ENCODE assay signal across 18 cellular contexts in genomic region chr10:131095109-131095580, GRCh38.
A peak's percentile ranks its signal among the peaks of the same experiment; 100 is the strongest.
DNase-seq lines count a peak whose midpoint lies in the region; TF ChIP-seq lines count a peak whose summit lies in the region.
"Had no signal": no experiment of that assay in that cellular context is flagged by ENCODE, and none has a peak within 500 bp of the region (broad histone marks: within the 10 kb centered on the region; RNA-seq: fewer than 3 reads in every experiment).

No MANE protein-coding gene starts in this region.

- peaks cover 25% of the 10 kb centered on the region for H3K79me1 ChIP-seq in trophoblast cell (ENCODE audit: low read length)

- peak overlapping the region; percentile 100 for H2BK12ac ChIP-seq in trophoblast cell (ENCODE audit: low read length)

- peak overlapping the region; percentile 100 for H2AK5ac ChIP-seq in trophoblast cell (ENCODE audit: low read length)

- peak overlapping the region; percentile 32 to 74 (median 55); a peak in 15 of 22 replicates for H3K4me2 ChIP-seq in BLaER1 treated with 17β-estradiol and CSF1 and Interleukin-3, amounts not matched to agents 10 nM and 100 nM
- no peak overlapping the region for H3K4me2 ChIP-seq in trophoblast cell (ENCODE audit: low read length)

- no peak overlapping the region for H3K23ac ChIP-seq in trophoblast cell (ENCODE audit: low read length)

- no peaks in the 10 kb centered on the region for H3K27me3 ChIP-seq in BLaER1 treated with 17β-estradiol and CSF1 and Interleukin-3, amounts not matched to agents 10 nM and 100 nM
- H3K27me3 ChIP-seq in WERI-Rb-1 (ENCODE audit: insufficient read depth, low read depth, severe bottlenecking) (no peaks in the 10 kb centered on the region), iPS-20b (ENCODE audit: insufficient read depth, low read length) (no peaks in the 10 kb centered on the region), trophoblast cell (ENCODE audit: insufficient read depth, low read length) (no peaks in the 10 kb centered on the region)
- H3K27me3 ChIP-seq: body of pancreas, colonic mucosa, MG63 had no signal

- H4K8ac ChIP-seq in trophoblast cell (ENCODE audit: low read depth, low read length) = peak overlapping the region; percentile 98

- 0 out of 22 replicates have a peak overlapping the region, but pooled peaks of 2 of the 11 experiments have one; percentile 1 to 8 for H3K9ac ChIP-seq in BLaER1 treated with 17β-estradiol and CSF1 and Interleukin-3, amounts not matched to agents 10 nM and 100 nM
- no peak overlapping the region for H3K9ac ChIP-seq in iPS-20b (ENCODE audit: low read depth, low read length)
- H3K9ac ChIP-seq in trophoblast cell (ENCODE audit: low read length) = no peak overlapping the region

- H3K4ac ChIP-seq in trophoblast cell (ENCODE audit: low read depth, low read length) = peak overlapping the region; percentile 96

- peak overlapping the region; percentile 100 for H4K91ac ChIP-seq in trophoblast cell (ENCODE audit: low read depth, low read length)

- TF ChIP-seq CTCF in WERI-Rb-1 (IDR thresholded peaks at IDR 0.05; ENCODE audit: low read depth, low read length) = no peak

- peak overlapping the region in 8 of 11 experiments; percentile 15 to 58 (median 48); a peak in 10 of 22 replicates for H3K27ac ChIP-seq in BLaER1 treated with 17β-estradiol and CSF1 and Interleukin-3, amounts not matched to agents 10 nM and 100 nM
- peak overlapping the region; percentile 67 for H3K27ac ChIP-seq in WERI-Rb-1
- peak overlapping the region; percentile 77 for H3K27ac ChIP-seq in iPS-20b (ENCODE audit: low read length)
- peak overlapping the region; percentile 96 for H3K27ac ChIP-seq in trophoblast cell (ENCODE audit: low read depth, low read length)
- H3K27ac ChIP-seq: colonic mucosa, HL-60 had no signal

- no peak overlapping the region for H3K4me3 ChIP-seq in BLaER1 treated with 17β-estradiol and CSF1 and Interleukin-3, amounts not matched to agents 10 nM and 100 nM
- H3K4me3 ChIP-seq in WERI-Rb-1 (ENCODE audit: low read depth, low read length) (no peak overlapping the region), iPS-20b (ENCODE audit: low read length) (no peak overlapping the region), trophoblast cell (ENCODE audit: low read depth, low read length) (no peak overlapping the region)
- H3K4me3 ChIP-seq: body of pancreas, colonic mucosa, MG63 had no signal

- H3K36me3 ChIP-seq in BLaER1 treated with 17β-estradiol and CSF1 and Interleukin-3, amounts not matched to agents 10 nM and 100 nM = peaks cover 0 to 5% (median 0%) of the 10 kb centered on the region in 11 experiments; a peak in 1 of 22 replicates
- H3K36me3 ChIP-seq in WERI-Rb-1 (no peaks in the 10 kb centered on the region), iPS-20b (ENCODE audit: insufficient read depth, low read depth, low read length) (no peaks in the 10 kb centered on the region), trophoblast cell (ENCODE audit: control insufficient read depth in 1 of 2, insufficient read depth in 2 of 2, low read length in 2 of 2) (peaks cover 2% of the 10 kb centered on the region in 2 experiments)
- H3K36me3 ChIP-seq: colonic mucosa, MG63 had no signal

- peaks cover 9% of the 10 kb centered on the region for H3K79me2 ChIP-seq in trophoblast cell (ENCODE audit: control insufficient read depth, insufficient read depth, low read length, poor library complexity)

- peak overlapping the region; percentile 93 for H4K12ac ChIP-seq in trophoblast cell (ENCODE audit: low read depth, low read length)

- peaks cover 21 to 48% (median 38%) of the 10 kb centered on the region in 10 experiments for H3K4me1 ChIP-seq in BLaER1 treated with 17β-estradiol and CSF1 and Interleukin-3, amounts not matched to agents 10 nM and 100 nM
- H3K4me1 ChIP-seq in iPS-20b (ENCODE audit: insufficient read depth, low read length) (peaks cover 9% of the 10 kb centered on the region; the same call in 1 of the 2 replicates), trophoblast cell (ENCODE audit: control insufficient read depth in 1 of 2, insufficient read depth in 2 of 2, low read length in 2 of 2) (peaks cover 18 to 23% of the 10 kb centered on the region in 2 experiments)
- H3K4me1 ChIP-seq: colonic mucosa had no signal

- peak overlapping the region; percentile 99 for H2BK5ac ChIP-seq in trophoblast cell (ENCODE audit: low read depth, low read length, poor library complexity)

- peak overlapping the region; percentile 100 for H2BK120ac ChIP-seq in trophoblast cell (ENCODE audit: insufficient read depth, low read length, poor library complexity)

- no CpG with 5 or more reads among the region's 27 CpGs for WGBS in trophoblast cell (ENCODE audit: extremely low coverage, insufficient coverage, insufficient read length)

- peak overlapping the region; percentile 92 for H2AFZ ChIP-seq in trophoblast cell (ENCODE audit: insufficient read depth, low read length, poor library complexity)

- peak overlapping the region; percentile 99 for H3K18ac ChIP-seq in trophoblast cell (ENCODE audit: low read length)

- H3K9me3 ChIP-seq in BLaER1 treated with 17β-estradiol and CSF1 and Interleukin-3, amounts not matched to agents 10 nM and 100 nM (replicated peaks in 1 of 11) = no peaks in the 10 kb centered on the region
- H3K9me3 ChIP-seq in WERI-Rb-1 (ENCODE audit: severe bottlenecking) (peaks cover 3% of the 10 kb centered on the region), iPS-20b (ENCODE audit: insufficient read depth, low read depth, low read length) (no peaks in the 10 kb centered on the region), trophoblast cell (ENCODE audit: insufficient read depth, low read depth, low read length) (no peaks in the 10 kb centered on the region)
- H3K9me3 ChIP-seq: body of pancreas, colonic mucosa, MG63 had no signal

- no peak for DNase-seq in WERI-Rb-1
- peak in 1 of 2 donors; percentile 38 for DNase-seq in trophoblast cell
- no peak for DNase-seq in DMS153 treated with DMSO at 0.1 percent for 48 hours (lab: John Stamatoyannopoulos, UW; ENCODE audit: unreplicated experiment)
- DNase-seq in NCI-H1694 (lab: John Stamatoyannopoulos, UW) = no peak
- no peak for DNase-seq in dermis blood vessel endothelial cell
- no peak for DNase-seq in stimulated activated CD4-positive, alpha-beta T cell treated with anti-CD3 and anti-CD28 coated beads, Interleukin-2, amount 100 ng/mL, for 24 hours
- DNase-seq: activated CD4-positive, alpha-beta T cell treated with anti-CD3 and anti-CD28 coated beads for 48 hours; activated naive CD8-positive, alpha-beta T cell treated with anti-CD3 and anti-CD28 coated beads, Interleukin-2, amount 10 ng/mL, durations not matched to agents 7 days and 5 days; CD4-positive, alpha-beta T cell; colonic mucosa; DMS 273 treated with DMSO at 0.1 percent for 48 hours; MG63; NCI-H1436; NCI-H524 treated with DMSO at 0.1 percent for 48 hours had no signal

- H3K14ac ChIP-seq in trophoblast cell (ENCODE audit: low read length) = peak overlapping the region; percentile 100

- H4K20me1 ChIP-seq in BLaER1 treated with 17β-estradiol and CSF1 and Interleukin-3, amounts not matched to agents 10 nM and 100 nM = no peaks in the 10 kb centered on the region; a peak in 1 of 22 replicates
